Comparison of ENCODE assay signal across 8 cellular contexts in the genomic region with DNA sequence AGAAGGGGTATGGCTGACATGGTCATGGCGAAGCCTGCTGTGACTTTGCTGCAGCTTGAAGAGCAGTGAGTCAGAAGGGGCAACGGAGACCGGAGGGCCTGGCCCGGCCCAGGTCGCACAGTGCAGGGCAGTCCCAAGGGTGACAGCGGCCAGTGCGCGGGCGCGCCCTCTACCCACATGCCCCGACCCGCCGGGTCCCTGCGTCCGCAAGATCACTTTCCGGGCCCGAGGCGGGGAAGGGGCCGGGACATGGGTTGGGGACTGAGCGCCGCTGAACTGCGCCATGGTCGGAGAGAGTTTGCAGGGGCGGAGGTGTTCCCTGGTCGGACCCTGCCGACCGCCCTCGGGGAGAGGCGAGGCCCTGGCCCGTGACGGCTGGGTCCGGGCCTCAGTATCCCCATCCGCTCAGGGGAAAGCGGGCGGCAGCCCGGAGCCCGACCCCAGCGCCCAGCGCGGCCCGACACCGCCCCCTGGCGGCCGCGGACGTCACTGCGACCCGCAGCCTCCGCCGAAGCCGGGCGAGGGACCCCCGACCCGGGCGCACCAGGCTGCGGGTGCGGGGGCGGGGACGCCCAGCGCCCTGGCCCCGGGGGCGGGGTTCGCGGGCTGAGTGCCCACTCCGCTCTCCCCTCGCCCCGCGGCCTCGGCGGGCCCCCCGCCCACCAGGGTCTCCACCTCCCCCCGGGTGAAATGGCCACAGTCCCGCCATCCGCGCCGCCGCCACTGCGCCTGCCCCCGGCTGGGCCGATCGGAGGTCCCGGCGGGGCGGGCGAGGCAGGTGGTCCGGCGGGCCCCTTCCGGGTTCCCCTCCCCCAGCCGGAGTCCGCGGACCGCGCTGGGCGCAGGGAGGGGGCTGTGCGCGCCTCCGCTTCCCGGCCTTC. TPM values are rescaled to one million over a fixed set of nuclear protein-coding genes. Genes with fewer than 3 reads are reported as not detected.
DNase-seq lines count a peak whose midpoint lies in the region; ATAC-seq and TF ChIP-seq lines count a peak whose summit lies in the region.

No MANE protein-coding gene starts in this region.

- 1% methylated on average over 30 to 49 of the region's 98 CpGs for WGBS in tibial nerve, 2 donors

- H3K9ac ChIP-seq in NT2/D1 (ENCODE audit: insufficient read length, low read depth) (peak overlapping the region; percentile 81), neural progenitor cell (no peak overlapping the region)

- TF ChIP-seq EP300 in tibial nerve (IDR thresholded peaks at IDR 0.05), result no peak

- peak overlapping the region; percentile 89 for H3K27ac Mint-ChIP-seq in neural progenitor cell

- no peaks in the 10 kb centered on the region for H3K36me3 ChIP-seq in GM06990 (ENCODE audit: control insufficient read depth, insufficient read depth, low read length)
- H3K36me3 ChIP-seq in NT2/D1 (ENCODE audit: insufficient read depth, insufficient read length, low read length), result no peaks in the 10 kb centered on the region
- H3K36me3 ChIP-seq in neural progenitor cell, result no peaks in the 10 kb centered on the region
- H3K36me3 ChIP-seq in tibial nerve, result no peaks in the 10 kb centered on the region

- peak overlapping the region; percentile 81 for H3K4me2 ChIP-seq in neural progenitor cell

- H3K9me3 ChIP-seq in NT2/D1 (ENCODE audit: insufficient read depth, low read length), result no peaks in the 10 kb centered on the region
- H3K9me3 ChIP-seq in neural progenitor cell (ENCODE audit: low read depth), result no peaks in the 10 kb centered on the region
- no peaks in the 10 kb centered on the region for H3K9me3 ChIP-seq in tibial nerve

- no peaks in the 10 kb centered on the region for H3K36me3 Mint-ChIP-seq in neural progenitor cell

- TF ChIP-seq CTCF in GM06990 (IDR thresholded peaks at IDR 0.05; ENCODE audit: insufficient read depth, low read length, poor library complexity, severe bottlenecking) (peak; percentile 15), fibroblast of the aortic adventitia (IDR thresholded peaks at IDR 0.05; ENCODE audit: insufficient read depth, low read length) (peak; percentile 52), neural progenitor cell (IDR thresholded peaks at IDR 0.05) (peak; percentile 81), tibial nerve (IDR thresholded peaks at IDR 0.05) (peak; percentile 92 to 100 (median 100))

- no peaks in the 10 kb centered on the region for H3K9me3 Mint-ChIP-seq in neural progenitor cell

- DNase-seq in GM06990 (ENCODE audit: extremely low read depth, insufficient read length), result peak; percentile 65
- peak; percentile 7 for DNase-seq in HCEC 1CT
- DNase-seq in NT2/D1 (ENCODE audit: low read depth, low spot score), result no peak
- DNase-seq in activated T-helper 1 cell treated with Interleukin-2 at 50 U/mL for 16 hours (ENCODE audit: low read depth), result peak; percentile 47
- DNase-seq in fibroblast of the aortic adventitia (ENCODE audit: low read depth), result no peak
- peak; percentile 83 for DNase-seq in neural progenitor cell (ENCODE audit: low spot score)
- no peak for DNase-seq in tibial nerve (ENCODE audit: low spot score in 2 of 2)

- H3K27me3 ChIP-seq in GM06990 (replicated peaks; ENCODE audit: control insufficient read depth, insufficient read depth, low read length), result no peaks in the 10 kb centered on the region
- peaks cover 8% of the 10 kb centered on the region for H3K27me3 ChIP-seq in NT2/D1 (ENCODE audit: insufficient read depth, insufficient read length)
- H3K27me3 ChIP-seq in neural progenitor cell, result peaks cover 15% of the 10 kb centered on the region
- H3K27me3 ChIP-seq in tibial nerve, result no peaks in the 10 kb centered on the region

- H3K4me3 ChIP-seq in GM06990 (replicated peaks; ENCODE audit: low read depth, low read length) (peak overlapping the region; percentile 63), NT2/D1 (ENCODE audit: insufficient read length, low read depth) (peak overlapping the region; percentile 60), fibroblast of the aortic adventitia (ENCODE audit: low read depth, low read length) (peak overlapping the region; percentile 68), neural progenitor cell (peak overlapping the region; percentile 81), tibial nerve (peak overlapping the region; percentile 51 to 84 (median 63))

- peaks cover 11% of the 10 kb centered on the region for H3K4me1 Mint-ChIP-seq in neural progenitor cell

- no peaks in the 10 kb centered on the region for H3K79me2 ChIP-seq in neural progenitor cell (ENCODE audit: low read depth)

- H3K27me3 Mint-ChIP-seq in neural progenitor cell (ENCODE audit: insufficient read depth, low read depth), result peaks cover 9% of the 10 kb centered on the region

- H3K4me1 ChIP-seq in NT2/D1 (ENCODE audit: insufficient read depth, insufficient read length) (peaks cover 8% of the 10 kb centered on the region), neural progenitor cell (no peaks in the 10 kb centered on the region), tibial nerve (peaks cover 0 to 6% (median 4%) of the 10 kb centered on the region in 4 donors)

- peak overlapping the region; percentile 92 for H3K4me3 Mint-ChIP-seq in neural progenitor cell

- peak overlapping the region; percentile 95 for H2AFZ ChIP-seq in neural progenitor cell (replicated peaks)

- H3K27ac ChIP-seq in neural progenitor cell, result no peak overlapping the region
- peak overlapping the region; percentile 21 to 86 (median 64) for H3K27ac ChIP-seq in tibial nerve

- no peak for TF ChIP-seq POLR2A in tibial nerve (IDR thresholded peaks at IDR 0.05)

- no peaks in the 10 kb centered on the region for H4K20me1 ChIP-seq in neural progenitor cell (ENCODE audit: low read depth)

- H3F3A ChIP-seq in neural progenitor cell (ENCODE audit: low read depth), result peaks cover 24% of the 10 kb centered on the region

- ATAC-seq in GM21367 (IDR thresholded peaks at IDR 0.05; ENCODE audit: unreplicated experiment), result no peak

RNA-seq across cellular contexts. Expression of a gene that starts 7.2 kb away (rescaled TPM):
- total RNA-seq in fibroblast of the aortic adventitia (ENCODE audit: low replicate concordance) (16.2 and 37.5 TPM in 2 replicates), neural progenitor cell (ENCODE audit: low replicate concordance) (10.8 and 47.4 TPM in 2 replicates), tibial nerve (10 to 100 TPM; 11.4 to 39.3 (median 26.2) TPM)

Comparison
In these comparisons a context has a peak if more than half of its experiments do, and no peak if none do; other contexts are left out.
1. DNase-seq: peak in GM06990 (single experiment), HCEC 1CT (single experiment), activated T-helper 1 cell treated with Interleukin-2 at 50 U/mL for 16 hours (single experiment) and neural progenitor cell (single experiment); none in NT2/D1 (single experiment), fibroblast of the aortic adventitia (single experiment) and tibial nerve (0 of 2).
2. CTCF ChIP-seq: peak in every context shown above with its lines; median percentile 100 in tibial nerve; 81 in neural progenitor cell; 52 in fibroblast of the aortic adventitia; 15 in GM06990.
3. Peak in every context shown above with its lines, with median percentiles within 50 percentile points of each other: H3K4me3 ChIP-seq.